Comparison of ENCODE assay signal across 8 cellular contexts in the genomic region with DNA sequence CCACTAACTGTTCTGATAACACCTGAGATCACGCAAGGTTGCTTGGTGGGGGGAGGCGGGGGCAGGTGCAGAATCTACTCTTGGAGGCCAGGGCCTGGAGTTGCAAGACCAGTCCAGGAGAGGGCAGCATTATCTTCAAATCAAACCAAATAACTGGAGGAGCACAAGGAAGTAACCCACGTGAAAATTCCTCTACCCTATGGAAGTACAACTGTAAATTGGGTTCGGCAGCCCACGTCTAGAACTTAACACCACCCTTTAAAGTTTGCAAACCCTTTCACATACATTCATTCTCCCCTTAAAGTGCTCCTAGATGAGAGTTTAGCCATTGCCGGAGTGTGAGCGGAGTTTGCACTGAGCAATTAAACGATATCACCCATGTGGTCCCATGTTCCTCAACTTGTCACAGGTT. TPM values are rescaled to one million over a fixed set of nuclear protein-coding genes. Genes with fewer than 3 reads are reported as not detected.
DNase-seq lines count a peak whose midpoint lies in the region; ATAC-seq and TF ChIP-seq lines count a peak whose summit lies in the region.

No MANE protein-coding gene starts in this region.

- no peak overlapping the region for H3K4me3 ChIP-seq in MM.1S (ENCODE audit: low read length)
- H3K4me3 ChIP-seq in tibial nerve = no peak overlapping the region

- H4K20me1 ChIP-seq in MM.1S (ENCODE audit: insufficient read depth, low read length) = no peaks in the 10 kb centered on the region

- intact Hi-C loops in activated naive CD4-positive, alpha-beta T cell treated with anti-CD3 and anti-CD28 coated beads for 36 hours (cut with micrococcal nuclease) = loop anchor here (1.0 to 2.0 kb wide), 6 partner anchors 31 to 210 kb away; a partner anchor contains a TSS
- intact Hi-C loops in head of caudate nucleus (cut with DNase I) = no loop called here
- intact Hi-C loops in posterior vena cava (cut with DNase I) = loop anchor here in 1 of 2 donors (10.0 kb wide), 1 partner anchor 178 kb away; no protein-coding TSS in a partner anchor

- TF ChIP-seq POLR2A in tibial nerve (IDR thresholded peaks at IDR 0.05) = no peak

- no peaks in the 10 kb centered on the region for H3K9me3 ChIP-seq in MM.1S (replicated peaks; ENCODE audit: insufficient read depth, low read length)
- no peaks in the 10 kb centered on the region for H3K9me3 ChIP-seq in tibial nerve

- peaks cover 7% of the 10 kb centered on the region for H3K4me1 Mint-ChIP-seq in activated naive CD4-positive, alpha-beta T cell treated with anti-CD3 and anti-CD28 coated beads for 36 hours (ENCODE audit: low read depth)

- no peaks in the 10 kb centered on the region for H3K9me3 Mint-ChIP-seq in activated naive CD4-positive, alpha-beta T cell treated with anti-CD3 and anti-CD28 coated beads for 36 hours

- no peaks in the 10 kb centered on the region for H3K79me2 ChIP-seq in MM.1S (ENCODE audit: low read length)

- H3K36me3 ChIP-seq in MM.1S (replicated peaks; ENCODE audit: insufficient read depth, low read length) (no peaks in the 10 kb centered on the region), tibial nerve (no peaks in the 10 kb centered on the region)

- no peak overlapping the region for H3K4me3 Mint-ChIP-seq in activated naive CD4-positive, alpha-beta T cell treated with anti-CD3 and anti-CD28 coated beads for 36 hours

- no peaks in the 10 kb centered on the region for H3K27me3 ChIP-seq in MM.1S (replicated peaks; ENCODE audit: insufficient read depth, low read length)
- H3K27me3 ChIP-seq in tibial nerve = no peaks in the 10 kb centered on the region

- peaks cover 5% of the 10 kb centered on the region for H3K4me1 ChIP-seq in MM.1S (ENCODE audit: low read length)
- peaks cover 0 to 8% (median 0%) of the 10 kb centered on the region in 4 donors for H3K4me1 ChIP-seq in tibial nerve

- peak overlapping the region; percentile 35 for H2AFZ ChIP-seq in MM.1S (ENCODE audit: low read length)

- H3F3A ChIP-seq in MM.1S (ENCODE audit: insufficient read depth, low read length) = no peaks in the 10 kb centered on the region

- CTCF ChIA-PET in activated naive CD4-positive, alpha-beta T cell treated with anti-CD3 and anti-CD28 coated beads for 36 hours (lab: Charles Lee) = interaction anchor here (1.2 to 2.1 kb wide), 7 partner anchors 22 to 101 kb away, joined by 3 to 20 read pairs (median 5); no protein-coding TSS in a partner anchor

- DNase-seq in MM.1S (peak; percentile 76), SK-N-DZ (ENCODE audit: low spot score) (peak; percentile 56), head of caudate nucleus (peak; percentile 26 to 81 (median 58)), posterior vena cava (ENCODE audit: low spot score) (peak; percentile 87), tibial nerve (ENCODE audit: low spot score in 2 of 2) (peak; percentile 53 to 83)
- DNase-seq in activated naive CD4-positive, alpha-beta T cell treated with anti-CD3 and anti-CD28 coated beads for 36 hours = peak; percentile 87

- peak overlapping the region; percentile 35 for H3K4me2 ChIP-seq in MM.1S (ENCODE audit: low read depth, low read length)

- 33 to 39% methylated on average over 8 of the region's 8 CpGs for WGBS in tibial nerve, 2 donors

- no peak overlapping the region for H3K9ac ChIP-seq in MM.1S (ENCODE audit: low read length)

- H3K27me3 Mint-ChIP-seq in activated naive CD4-positive, alpha-beta T cell treated with anti-CD3 and anti-CD28 coated beads for 36 hours (ENCODE audit: low read depth) = no peaks in the 10 kb centered on the region

- no peak overlapping the region for H3K27ac Mint-ChIP-seq in activated naive CD4-positive, alpha-beta T cell treated with anti-CD3 and anti-CD28 coated beads for 36 hours

- no peaks in the 10 kb centered on the region for H3K36me3 Mint-ChIP-seq in activated naive CD4-positive, alpha-beta T cell treated with anti-CD3 and anti-CD28 coated beads for 36 hours (ENCODE audit: low read depth)

- no peaks in the 10 kb centered on the region for H3K9me2 ChIP-seq in MM.1S (replicated peaks; ENCODE audit: insufficient read depth, low read length)

- peak; percentile 65 for ATAC-seq in GM18867 (IDR thresholded peaks at IDR 0.05; ENCODE audit: unreplicated experiment)

- TF ChIP-seq CTCF in 22Rv1 (IDR thresholded peaks at IDR 0.05) (peak; percentile 86), MM.1S (IDR thresholded peaks at IDR 0.05; ENCODE audit: low read length) (peak; percentile 82), tibial nerve (IDR thresholded peaks at IDR 0.05) (peak; percentile 74 to 78 (median 77))

- no peak for TF ChIP-seq EP300 in tibial nerve (IDR thresholded peaks at IDR 0.05)

- H3K27ac ChIP-seq in 22Rv1 (no peak overlapping the region), MM.1S (ENCODE audit: low read length) (no peak overlapping the region), tibial nerve (no peak overlapping the region)

RNA-seq across cellular contexts. Expression of a gene that starts 19.6 kb away (rescaled TPM):
- not detected in 2 replicates for polyA plus RNA-seq in SK-N-DZ (2014; cell fraction: cytosol; rRNA removed)
- polyA plus RNA-seq in SK-N-DZ (2014; cell fraction: nucleus; rRNA removed) = not detected in 2 replicates
- not detected for total RNA-seq in activated naive CD4-positive, alpha-beta T cell treated with anti-CD3 and anti-CD28 coated beads for 36 hours
- total RNA-seq in posterior vena cava = 1 to 10 TPM; 1.1 to 2.5 TPM
- under 1 TPM in 2 of 4 donors, not detected in 2; 0.21 to 0.66 TPM for total RNA-seq in tibial nerve

RNA-seq across cellular contexts. Expression of a gene that starts 30.6 kb away (rescaled TPM):
- 158 and 173 TPM in 2 replicates for polyA plus RNA-seq in SK-N-DZ (2014; cell fraction: cytosol; rRNA removed)
- 128 and 135 TPM in 2 replicates for polyA plus RNA-seq in SK-N-DZ (2014; cell fraction: nucleus; rRNA removed)
- 100 to 1,000 TPM; 461 to 475 TPM for total RNA-seq in activated naive CD4-positive, alpha-beta T cell treated with anti-CD3 and anti-CD28 coated beads for 36 hours
- total RNA-seq in posterior vena cava (100 to 1,000 TPM; 258 to 291 TPM), tibial nerve (100 to 1,000 TPM; 193 to 248 (median 222) TPM)
